Comparison of ENCODE assay signal across 8 cellular contexts in genomic region chr20:346640-347316, GRCh38. TPM values are rescaled to one million over a fixed set of nuclear protein-coding genes. Genes with fewer than 3 reads are reported as not detected.
DNase-seq lines count a peak whose midpoint lies in the region; ATAC-seq and TF ChIP-seq lines count a peak whose summit lies in the region.

Gene NRSN2, plus strand, starts transcription at chr20:347111. Its CDS starts 2,533 bp downstream, at chr20:349644.

- intact Hi-C loops in heart right ventricle (cut with DNase I), result loop anchor here in 2 of 10 donors (2.0 kb wide), 2 partner anchors 16 to 36 kb away; no protein-coding TSS in a partner anchor

- peaks cover 0 to 24% (median 0%) of the 10 kb centered on the region in 9 donors for H3K36me3 ChIP-seq in heart right ventricle

- no peak for TF ChIP-seq CTCF in heart right ventricle (IDR thresholded peaks at IDR 0.05)
- no peak for TF ChIP-seq CTCF in osteocyte (IDR thresholded peaks at IDR 0.05)

- H3K27ac ChIP-seq in heart right ventricle, result peak within 1 kb of the TSS; percentile 84 to 97 (median 93)

- H3K4me1 ChIP-seq in heart right ventricle, result peaks cover 0 to 26% (median 14%) of the 10 kb centered on the region in 9 donors

- peaks cover 4% of the 10 kb centered on the region for H3K9me3 Mint-ChIP-seq in osteocyte (ENCODE audit: unreplicated experiment)

- H3K27me3 Mint-ChIP-seq in osteocyte (ENCODE audit: unreplicated experiment), result no peaks in the 10 kb centered on the region

- peak within 1 kb of the TSS; percentile 43 to 83 (median 72) for H3K4me3 ChIP-seq in heart right ventricle

- peaks cover 0 to 14% (median 3%) of the 10 kb centered on the region in 11 donors for H3K9me3 ChIP-seq in heart right ventricle

- H3K4me1 Mint-ChIP-seq in osteocyte (ENCODE audit: unreplicated experiment), result peaks cover 16% of the 10 kb centered on the region

- peak within 1 kb of the TSS; percentile 97 for H3K4me3 Mint-ChIP-seq in osteocyte (ENCODE audit: unreplicated experiment)

- ATAC-seq in HG03039 (IDR thresholded peaks at IDR 0.05; ENCODE audit: unreplicated experiment) (peak; percentile 29), heart right ventricle (peak; percentile 65 to 80 (median 70)), GM19328 (IDR thresholded peaks at IDR 0.05; ENCODE audit: unreplicated experiment) (no peak)

- 0 to 1% methylated on average over 49 to 50 of the region's 50 CpGs for WGBS in heart right ventricle, 2 donors

- DNase-seq in NCI-H2107 treated with DMSO at 0.1 percent for 48 hours (lab: John Stamatoyannopoulos, UW; ENCODE audit: unreplicated experiment) (peak; percentile 10), NCI-H2107 (lab: John Stamatoyannopoulos, UW) (no peak), NCI-H748 (lab: John Stamatoyannopoulos, UW; ENCODE audit: unreplicated experiment) (peak; percentile 84), amygdala (lab: John Stamatoyannopoulos, UW) (peak in 49 of 56 donors; percentile 24 to 81 (median 61)), heart right ventricle (peak; percentile 69 to 70), osteocyte (ENCODE audit: extremely low spot score, unreplicated experiment) (peak; percentile 88)

- peaks cover 10% of the 10 kb centered on the region for H3K36me3 Mint-ChIP-seq in osteocyte (ENCODE audit: unreplicated experiment)

- H3K27me3 ChIP-seq in heart right ventricle, result no peaks in the 10 kb centered on the region

- H3K27ac Mint-ChIP-seq in osteocyte (ENCODE audit: unreplicated experiment), result peak within 1 kb of the TSS; percentile 99

RNA-seq across cellular contexts. Expression of gene NRSN2, which starts in this region (rescaled TPM):
- total RNA-seq in heart right ventricle (10 to 100 TPM; 12.1 to 32.3 (median 19.1) TPM), osteocyte (47.3 and 57.7 TPM in 2 replicates)
- 10 to 100 TPM; 31.1 to 53.9 TPM for polyA plus RNA-seq in heart right ventricle
